8 cellular contexts compared by ENCODE assay signal in the genomic region with DNA sequence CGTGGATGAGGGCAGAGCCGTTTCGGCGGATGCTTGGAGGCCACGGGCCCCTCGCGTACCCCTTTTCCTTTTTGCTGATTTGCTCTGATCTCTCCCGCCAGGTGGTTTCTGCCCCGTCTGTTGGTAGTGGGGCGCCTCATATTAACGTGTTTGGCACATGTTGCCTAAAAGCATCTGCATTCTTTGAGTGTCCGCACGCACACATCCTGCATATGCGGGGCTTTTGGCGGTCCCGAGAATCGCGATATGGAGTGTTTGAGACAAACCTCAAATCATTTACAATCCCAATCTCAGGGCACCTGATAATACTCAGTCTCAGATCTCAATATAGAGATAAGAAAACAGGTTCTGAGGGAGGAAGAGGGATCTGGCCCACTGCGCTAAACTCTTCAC. TPM values are rescaled to one million over a fixed set of nuclear protein-coding genes. Genes with fewer than 3 reads are reported as not detected.
DNase-seq lines count a peak whose midpoint lies in the region; ATAC-seq and TF ChIP-seq lines count a peak whose summit lies in the region.

No MANE protein-coding gene starts in this region.

- H3K9ac ChIP-seq in DND-41 (ENCODE audit: low read depth, low read length) (peak overlapping the region; percentile 90), trophoblast cell (ENCODE audit: low read length) (peak overlapping the region; percentile 92)

- H4K20me1 ChIP-seq in DND-41 (ENCODE audit: insufficient read depth, low read length) = peaks cover 53% of the 10 kb centered on the region

- peak overlapping the region; percentile 7 for H4K12ac ChIP-seq in trophoblast cell (ENCODE audit: low read depth, low read length)

- no peak for TF ChIP-seq EP300 in esophagus muscularis mucosa (IDR thresholded peaks at IDR 0.05)

- peak overlapping the region; percentile 99 for H3K4ac ChIP-seq in trophoblast cell (ENCODE audit: low read depth, low read length)

- H2AK5ac ChIP-seq in trophoblast cell (ENCODE audit: low read length) = peak overlapping the region; percentile 61

- H2AFZ ChIP-seq in DND-41 (ENCODE audit: low read depth, low read length) = peak overlapping the region; percentile 28; the same call in 1 of the 2 replicates
- no peak overlapping the region for H2AFZ ChIP-seq in trophoblast cell (ENCODE audit: insufficient read depth, low read length, poor library complexity)

- H2BK12ac ChIP-seq in trophoblast cell (ENCODE audit: low read length) = no peak overlapping the region

- intact Hi-C loops in esophagus muscularis mucosa (cut with DNase I) = loop anchor here (2.0 to 10.0 kb wide), 2 partner anchors 17 to 541 kb away; a partner anchor contains a TSS

- peak overlapping the region; percentile 16 for H2BK120ac ChIP-seq in trophoblast cell (ENCODE audit: insufficient read depth, low read length, poor library complexity)

- TF ChIP-seq POLR2A in esophagus muscularis mucosa (IDR thresholded peaks at IDR 0.05; ENCODE audit: low read depth) = no peak

- peak overlapping the region; percentile 89 for H3K27ac ChIP-seq in DND-41 (ENCODE audit: low read length)
- peak overlapping the region; percentile 98 for H3K27ac ChIP-seq in SJCRH30
- H3K27ac ChIP-seq in esophagus muscularis mucosa (replicated peaks in 1 of 4) = peak overlapping the region; percentile 97 to 100 (median 98)
- H3K27ac ChIP-seq in trophoblast cell (ENCODE audit: low read depth, low read length) = no peak overlapping the region

- peak overlapping the region; percentile 100 for H4K91ac ChIP-seq in trophoblast cell (ENCODE audit: low read depth, low read length)

- peak overlapping the region; percentile 44 for H4K8ac ChIP-seq in trophoblast cell (ENCODE audit: low read depth, low read length)

- H2BK5ac ChIP-seq in trophoblast cell (ENCODE audit: low read depth, low read length, poor library complexity) = peak overlapping the region; percentile 99

- ATAC-seq in DND-41 (ENCODE audit: insufficient read depth, low read depth) = no peak
- no peak for ATAC-seq in HG02981 (IDR thresholded peaks at IDR 0.05; ENCODE audit: unreplicated experiment)
- ATAC-seq in GM18861 (IDR thresholded peaks at IDR 0.05; ENCODE audit: unreplicated experiment) = no peak

- 0% methylated on average over 19 of the region's 19 CpGs for WGBS in esophagus muscularis mucosa
- WGBS in trophoblast cell (ENCODE audit: extremely low coverage, insufficient coverage, insufficient read length) = no CpG with 5 or more reads among the region's 19 CpGs

- peak overlapping the region; percentile 76 to 89 for H3K4me3 ChIP-seq in DND-41 (ENCODE audit: low read depth in 1 of 2, low read length in 2 of 2)
- peak overlapping the region; percentile 87 for H3K4me3 ChIP-seq in SJCRH30
- peak overlapping the region; percentile 78 to 100 (median 92) for H3K4me3 ChIP-seq in esophagus muscularis mucosa
- H3K4me3 ChIP-seq in trophoblast cell (ENCODE audit: low read depth, low read length) = peak overlapping the region; percentile 94

- H3K79me2 ChIP-seq in DND-41 (ENCODE audit: insufficient read depth, low read length) (peaks cover 65% of the 10 kb centered on the region), trophoblast cell (ENCODE audit: control insufficient read depth, insufficient read depth, low read length, poor library complexity) (peaks cover 48% of the 10 kb centered on the region)

- H3K4me2 ChIP-seq in DND-41 (ENCODE audit: insufficient read depth, low read length) = peak overlapping the region; percentile 83
- H3K4me2 ChIP-seq in trophoblast cell (ENCODE audit: low read length) = peak overlapping the region; percentile 91

- H3K79me1 ChIP-seq in trophoblast cell (ENCODE audit: low read length) = peaks cover 15% of the 10 kb centered on the region

- H3K9me3 ChIP-seq in DND-41 (ENCODE audit: insufficient read depth, low read length, severe bottlenecking) (no peaks in the 10 kb centered on the region), SJCRH30 (replicated peaks) (no peaks in the 10 kb centered on the region), esophagus muscularis mucosa (no peaks in the 10 kb centered on the region), trophoblast cell (ENCODE audit: insufficient read depth, low read depth, low read length) (peaks cover 1% of the 10 kb centered on the region)

- no peak overlapping the region for H3K18ac ChIP-seq in trophoblast cell (ENCODE audit: low read length)

- H3K36me3 ChIP-seq in DND-41 (ENCODE audit: insufficient read depth, low read length) = peaks cover 56% of the 10 kb centered on the region
- H3K36me3 ChIP-seq in SJCRH30 = peaks cover 14% of the 10 kb centered on the region; the same call in 1 of the 2 replicates
- peaks cover 13 to 39% (median 27%) of the 10 kb centered on the region in 4 donors for H3K36me3 ChIP-seq in esophagus muscularis mucosa
- H3K36me3 ChIP-seq in trophoblast cell (ENCODE audit: control insufficient read depth in 1 of 2, insufficient read depth in 2 of 2, low read length in 2 of 2) = peaks cover 35 to 45% of the 10 kb centered on the region in 2 experiments

- no peak overlapping the region for H3K23ac ChIP-seq in trophoblast cell (ENCODE audit: low read length)

- DNase-seq in DND-41 (no peak), SJCRH30 (no peak), esophagus muscularis mucosa (ENCODE audit: extremely low spot score) (no peak), trophoblast cell (no peak), NOMO-1 treated with DMSO at 0.1 percent for 48 hours (lab: John Stamatoyannopoulos, UW; ENCODE audit: unreplicated experiment) (no peak)
- DNase-seq in activated effector memory CD4-positive, alpha-beta T cell treated with Interleukin-2 at 50 U/mL for 16 hours = no peak

- H3K27me3 ChIP-seq in DND-41 (ENCODE audit: insufficient read depth, low read length, poor library complexity) (no peaks in the 10 kb centered on the region), SJCRH30 (no peaks in the 10 kb centered on the region), esophagus muscularis mucosa (no peaks in the 10 kb centered on the region), trophoblast cell (ENCODE audit: insufficient read depth, low read length) (no peaks in the 10 kb centered on the region)

- TF ChIP-seq CTCF in DND-41 (IDR thresholded peaks at IDR 0.05; ENCODE audit: borderline replicate concordance, extremely low read depth, low read length, poor library complexity, severe bottlenecking) (no peak), esophagus muscularis mucosa (IDR thresholded peaks at IDR 0.05) (no peak)

- H3K4me1 ChIP-seq in DND-41 (ENCODE audit: insufficient read depth, low read length) = peaks cover 55% of the 10 kb centered on the region
- H3K4me1 ChIP-seq in SJCRH30 = 0 out of 2 replicates have a peak, but pooled peaks cover 5% of the 10 kb centered on the region
- H3K4me1 ChIP-seq in esophagus muscularis mucosa = peaks cover 52 to 68% (median 62%) of the 10 kb centered on the region in 4 donors
- H3K4me1 ChIP-seq in trophoblast cell (ENCODE audit: control insufficient read depth in 1 of 2, insufficient read depth in 2 of 2, low read length in 2 of 2) = peaks cover 3 to 10% of the 10 kb centered on the region in 2 experiments

- peak overlapping the region; percentile 59 for H3K14ac ChIP-seq in trophoblast cell (ENCODE audit: low read length)

RNA-seq across cellular contexts. Expression of a gene that starts 0.8 kb away (rescaled TPM):
- 131 and 136 TPM in 2 replicates for total RNA-seq in SJCRH30 (2014; rRNA removed; shearing (Covaris generic))
- total RNA-seq in esophagus muscularis mucosa = 100 to 1,000 TPM in 2 of 4 donors, 10 to 100 TPM in 2; 80.4 to 122 (median 104) TPM
- 128 and 132 TPM in 2 replicates for polyA plus RNA-seq in trophoblast cell (2013)

RNA-seq across cellular contexts. Expression of a gene that starts 7.6 kb away (rescaled TPM):
- 9.7 and 10.8 TPM in 2 replicates for total RNA-seq in SJCRH30 (2014; rRNA removed; shearing (Covaris generic))
- total RNA-seq in esophagus muscularis mucosa = 10 to 100 TPM in 3 of 4 donors, 1 to 10 TPM in 1; 9.4 to 22.0 (median 19.2) TPM
- 14.4 and 14.6 TPM in 2 replicates for polyA plus RNA-seq in trophoblast cell (2013)

RNA-seq across cellular contexts. Expression of a gene that starts 12.2 kb away (rescaled TPM):
- total RNA-seq in SJCRH30 (2014; rRNA removed; shearing (Covaris generic)) = 17.9 and 18.7 TPM in 2 replicates
- 10 to 100 TPM; 13.3 to 26.6 (median 18.2) TPM for total RNA-seq in esophagus muscularis mucosa
- 27.4 and 27.9 TPM in 2 replicates for polyA plus RNA-seq in trophoblast cell (2013)

RNA-seq across cellular contexts. Expression of a gene that starts 14.8 kb away (rescaled TPM):
- total RNA-seq in SJCRH30 (2014; rRNA removed; shearing (Covaris generic)) = 7.9 and 8.0 TPM in 2 replicates
- total RNA-seq in esophagus muscularis mucosa = 10 to 100 TPM; 38.3 to 66.8 (median 43.1) TPM
- 24.2 and 24.6 TPM in 2 replicates for polyA plus RNA-seq in trophoblast cell (2013)

RNA-seq across cellular contexts. Expression of a gene that starts 19.4 kb away (rescaled TPM):
- 45.6 and 59.8 TPM in 2 replicates for total RNA-seq in SJCRH30 (2014; rRNA removed; shearing (Covaris generic))
- 100 to 1,000 TPM in 2 of 4 donors, 10 to 100 TPM in 2; 30.7 to 176 (median 104) TPM for total RNA-seq in esophagus muscularis mucosa
- polyA plus RNA-seq in trophoblast cell (2013) = 99.8 and 104 TPM in 2 replicates
